In genomic region chr17:10151667-10152496, GRCh38 we compare ENCODE assay signal across 9 cellular contexts. TPM values are rescaled to one million over a fixed set of nuclear protein-coding genes. Genes with fewer than 3 reads are reported as not detected.
DNase-seq lines count a peak whose midpoint lies in the region; ATAC-seq and TF ChIP-seq lines count a peak whose summit lies in the region.
"Had no signal": no experiment of that assay in that cellular context is flagged by ENCODE, and none has a peak within 500 bp of the region (broad histone marks: within the 10 kb centered on the region; RNA-seq: fewer than 3 reads in every experiment).

No MANE protein-coding gene starts in this region.

- H3K4me3 ChIP-seq in heart left ventricle: no peak overlapping the region

- no peaks in the 10 kb centered on the region for H3K27me3 Mint-ChIP-seq in stimulated activated naive B cell treated with anti-CD40 and anti-IgM and Interleukin-4, amounts not matched to agents 10 μg/mL and 1 μg/mL and 100 μg/mL, for 72 hours

- H3K9me3 ChIP-seq in heart left ventricle: no peaks in the 10 kb centered on the region

- intact Hi-C loops in heart left ventricle (cut with DNase I): no loop called here

- peak overlapping the region; percentile 96 for H3K27ac Mint-ChIP-seq in stimulated activated naive B cell treated with anti-CD40 and anti-IgM and Interleukin-4, amounts not matched to agents 10 μg/mL and 1 μg/mL and 100 μg/mL, for 72 hours

- H3K4me3 Mint-ChIP-seq in stimulated activated naive B cell treated with anti-CD40 and anti-IgM and Interleukin-4, amounts not matched to agents 10 μg/mL and 1 μg/mL and 100 μg/mL, for 72 hours: peak overlapping the region; percentile 35 to 58

- ATAC-seq in GM19025 (IDR thresholded peaks at IDR 0.05; ENCODE audit: low read depth, unreplicated experiment) (peak; percentile 39), heart left ventricle (peak; percentile 29 to 63 (median 56)), HG03039 (IDR thresholded peaks at IDR 0.05; ENCODE audit: unreplicated experiment) (no peak)
- peak; percentile 61 to 69 for ATAC-seq in stimulated activated naive B cell treated with anti-CD40 and anti-IgM and Interleukin-4, amounts not matched to agents 10 μg/mL and 1 μg/mL and 100 μg/mL, for 72 hours (replicated peaks)

- H3K9me3 Mint-ChIP-seq in stimulated activated naive B cell treated with anti-CD40 and anti-IgM and Interleukin-4, amounts not matched to agents 10 μg/mL and 1 μg/mL and 100 μg/mL, for 72 hours: peaks cover 3 to 4% of the 10 kb centered on the region in 2 donors

- TF ChIP-seq POLR2A in heart left ventricle (IDR thresholded peaks at IDR 0.05): no peak

- H3K36me3 Mint-ChIP-seq in stimulated activated naive B cell treated with anti-CD40 and anti-IgM and Interleukin-4, amounts not matched to agents 10 μg/mL and 1 μg/mL and 100 μg/mL, for 72 hours: peaks cover 4 to 6% of the 10 kb centered on the region in 2 donors

- H3K27me3 ChIP-seq in heart left ventricle: no peaks in the 10 kb centered on the region

- DNase-seq in NOMO-1 (lab: John Stamatoyannopoulos, UW; ENCODE audit: unreplicated experiment in 2 of 2) (peak; percentile 83 to 96), heart left ventricle (peak in 1 of 5 donors; percentile 39), GM19238 (ENCODE audit: insufficient read length, low spot score) (no peak), EL (no peak), NCI-H1417 (lab: John Stamatoyannopoulos, UW) (no peak)
- peak; percentile 59 for DNase-seq in stimulated activated naive B cell treated with anti-CD40 and anti-IgM and Interleukin-4, amounts not matched to agents 10 μg/mL and 1 μg/mL and 100 μg/mL, for 72 hours
- DNase-seq: activated CD4-positive, alpha-beta T cell treated with anti-CD3 and anti-CD28 coated beads, Interleukin-2, amount 50 U/mL, for 4 hours had no signal

- H3K27ac ChIP-seq in heart left ventricle: peak overlapping the region in 6 of 12 donors; percentile 6 to 78 (median 23)

- H3K36me3 ChIP-seq in heart left ventricle: no peaks in the 10 kb centered on the region

- TF ChIP-seq CTCF in heart left ventricle (IDR thresholded peaks at IDR 0.05): no peak

- H3K4me1 ChIP-seq in heart left ventricle: peaks cover 0 to 57% (median 12%) of the 10 kb centered on the region in 12 donors

- H3K4me1 Mint-ChIP-seq in stimulated activated naive B cell treated with anti-CD40 and anti-IgM and Interleukin-4, amounts not matched to agents 10 μg/mL and 1 μg/mL and 100 μg/mL, for 72 hours: peaks cover 43 to 71% of the 10 kb centered on the region in 2 donors

- WGBS in heart left ventricle, 4 donors: 71 to 80% (median 76%) methylated on average over 12 of the region's 12 CpGs

RNA-seq across cellular contexts. Expression of gene GAS7, which starts 46.5 kb away (rescaled TPM):
- 10 to 100 TPM; 34.5 to 86.5 (median 65.4) TPM for total RNA-seq in heart left ventricle
- polyA plus RNA-seq in heart left ventricle: 10 to 100 TPM; 19.4 to 52.2 TPM

Comparison
In these comparisons a context has a peak if more than half of its experiments do, and no peak if none do; other contexts are left out.
1. DNase-seq: peak in NOMO-1 (2 of 2) and stimulated activated naive B cell treated with anti-CD40 and anti-IgM and Interleukin-4, amounts not matched to agents 10 μg/mL and 1 μg/mL and 100 μg/mL, for 72 hours (single experiment); none in GM19238 (single experiment), EL (single experiment) and NCI-H1417 (0 of 3).